Comparison of ENCODE assay signal across 10 cellular contexts in genomic region chr2:19355931-19356544, GRCh38. TPM values are rescaled to one million over a fixed set of nuclear protein-coding genes. Genes with fewer than 3 reads are reported as not detected.
DNase-seq lines count a peak whose midpoint lies in the region; ATAC-seq and TF ChIP-seq lines count a peak whose summit lies in the region.
"Had no signal": no experiment of that assay in that cellular context is flagged by ENCODE, and none has a peak within 500 bp of the region (broad histone marks: within the 10 kb centered on the region; RNA-seq: fewer than 3 reads in every experiment).

No MANE protein-coding gene starts in this region.

- H3K27me3 ChIP-seq in Peyer's patch (peaks cover 3 to 35% of the 10 kb centered on the region in 2 donors), left ventricle myocardium inferior (ENCODE audit: low read depth) (peaks cover 96% of the 10 kb centered on the region), rectal smooth muscle tissue (ENCODE audit: control insufficient read depth, insufficient read depth, low read length) (peaks cover 12% of the 10 kb centered on the region)

- peak; percentile 30 for DNase-seq in EH (ENCODE audit: low read depth)
- DNase-seq in Peyer's patch: no peak
- DNase-seq in left ventricle myocardium inferior: no peak
- no peak for DNase-seq in SHP77 (lab: John Stamatoyannopoulos, UW)
- no peak for DNase-seq in activated gamma-delta T cell treated with Interleukin-2 at 50 U/mL for 16 hours
- DNase-seq: NCI-H2171 treated with DMSO at 0.1 percent for 48 hours had no signal

- TF ChIP-seq CTCF in Peyer's patch (IDR thresholded peaks at IDR 0.05) (no peak), left ventricle myocardium inferior (IDR thresholded peaks at IDR 0.05; ENCODE audit: borderline replicate concordance) (no peak)

- H3K4me1 ChIP-seq in Peyer's patch (peaks cover 0 to 34% (median 12%) of the 10 kb centered on the region in 4 donors), left ventricle myocardium inferior (peaks cover 44% of the 10 kb centered on the region), rectal smooth muscle tissue (ENCODE audit: control insufficient read depth, insufficient read depth, low read length) (no peaks in the 10 kb centered on the region)

- H3K9me3 ChIP-seq in Peyer's patch (no peaks in the 10 kb centered on the region), left ventricle myocardium inferior (replicated peaks) (no peaks in the 10 kb centered on the region)

- H3K27ac ChIP-seq in Peyer's patch: peak overlapping the region in 1 of 4 donors; percentile 27
- peak overlapping the region; percentile 79 for H3K27ac ChIP-seq in left ventricle myocardium inferior (replicated peaks)
- peak overlapping the region; percentile 82 for H3K27ac ChIP-seq in rectal smooth muscle tissue (ENCODE audit: low read depth, low read length)

- intact Hi-C loops in left ventricle myocardium inferior (cut with micrococcal nuclease): no loop called here

- peak overlapping the region in 3 of 4 donors; percentile 2 to 63 (median 48) for H3K4me3 ChIP-seq in Peyer's patch
- H3K4me3 ChIP-seq in left ventricle myocardium inferior: peak overlapping the region; percentile 78
- peak overlapping the region; percentile 79 for H3K4me3 ChIP-seq in rectal smooth muscle tissue (ENCODE audit: low read length)

- H3K9ac ChIP-seq in rectal smooth muscle tissue (ENCODE audit: low read length): peak overlapping the region; percentile 19

- ATAC-seq in GM21528 (IDR thresholded peaks at IDR 0.05; ENCODE audit: low FRiP score, unreplicated experiment) (no peak), GM18511 (IDR thresholded peaks at IDR 0.05; ENCODE audit: unreplicated experiment) (no peak)

- no peaks in the 10 kb centered on the region for H3K36me3 ChIP-seq in Peyer's patch
- peaks cover 17% of the 10 kb centered on the region for H3K36me3 ChIP-seq in left ventricle myocardium inferior
- H3K36me3 ChIP-seq in rectal smooth muscle tissue (ENCODE audit: control insufficient read depth, insufficient read depth, low read length): no peaks in the 10 kb centered on the region

- no peak for TF ChIP-seq POLR2A in Peyer's patch (IDR thresholded peaks at IDR 0.05)

RNA-seq across cellular contexts. Expression of gene OSR1, which starts 2.4 kb away (rescaled TPM):
- total RNA-seq in Peyer's patch: 10 to 100 TPM in 1 of 4 donors, 1 to 10 TPM in 3; 3.9 to 14.9 (median 7.0) TPM
- total RNA-seq in left ventricle myocardium inferior: 2.7 TPM
- total RNA-seq: T-helper 1 cell treated with Interleukin-12 subunit alpha and Interleukin-12 subunit beta and Interleukin-4 antibody, amounts not matched to agents 30 ng/mL and 1 ng/mL, for 36 hours had no signal
